16 cellular contexts compared by ENCODE assay signal in the genomic region with DNA sequence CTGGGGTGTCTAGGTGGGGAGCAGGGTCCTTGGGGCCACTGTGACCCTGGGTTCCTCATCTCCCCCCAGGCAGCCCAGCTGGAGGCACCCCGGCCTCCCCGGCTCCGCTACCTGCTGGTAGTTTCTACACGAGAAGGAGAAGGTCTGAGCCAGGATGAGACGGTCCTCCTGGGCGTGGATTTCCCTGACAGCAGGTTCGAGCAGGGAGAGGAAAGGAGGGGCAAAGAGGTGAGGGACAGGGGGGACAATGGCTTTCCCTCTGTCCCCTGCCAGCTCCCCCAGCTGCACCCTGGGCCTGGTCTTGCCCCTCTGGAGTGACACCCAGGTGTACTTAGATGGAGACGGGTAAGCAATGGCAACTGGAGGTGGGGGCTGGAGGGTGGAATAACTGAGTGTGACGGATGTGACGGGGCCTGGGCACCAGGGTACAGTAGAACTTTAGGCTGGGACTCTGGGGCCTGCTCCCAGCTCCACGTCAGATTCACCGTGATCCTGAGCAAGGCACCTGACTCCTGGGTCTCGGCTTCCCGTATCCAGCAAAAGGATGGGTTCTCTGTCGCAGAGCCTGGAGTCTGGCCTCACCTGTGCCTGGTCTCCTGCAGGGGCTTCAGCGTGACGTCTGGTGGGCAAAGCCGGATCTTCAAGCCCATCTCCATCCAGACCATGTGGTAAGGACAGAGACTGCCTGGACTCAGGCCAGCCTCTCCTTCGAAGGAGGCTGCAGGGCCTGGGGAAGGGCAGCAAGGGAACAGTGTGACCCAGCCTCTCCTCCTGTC. TPM values are rescaled to one million over a fixed set of nuclear protein-coding genes. Genes with fewer than 3 reads are reported as not detected.
DNase-seq lines count a peak whose midpoint lies in the region; ATAC-seq and TF ChIP-seq lines count a peak whose summit lies in the region.
"Had no signal": no experiment of that assay in that cellular context is flagged by ENCODE, and none has a peak within 500 bp of the region (broad histone marks: within the 10 kb centered on the region; RNA-seq: fewer than 3 reads in every experiment).

No MANE protein-coding gene starts in this region.

- H3K27me3 ChIP-seq in osteoblast (ENCODE audit: insufficient read depth, low read length) (no peaks in the 10 kb centered on the region), upper lobe of right lung (no peaks in the 10 kb centered on the region)

- H3K4me2 ChIP-seq in osteoblast (ENCODE audit: insufficient read depth, low read length), result no peak overlapping the region

- H3K27ac ChIP-seq in coronary artery (no peak overlapping the region), osteoblast (ENCODE audit: low read depth, low read length) (no peak overlapping the region), upper lobe of right lung (no peak overlapping the region)

- intact Hi-C loops in upper lobe of right lung (cut with DNase I), result no loop called here
- intact Hi-C loops in activated T-helper 2 cell treated with anti-CD3 and anti-CD28 coated beads, Interferon-gamma antibody, Interleukin-2, Interleukin-4, amounts not matched to agents 10 μg/mL and 5 μg/mL and 100 μg/mL, durations not matched to agents 14 hours and 24 hours and 36 hours (cut with micrococcal nuclease), result no loop called here

- H3K4me1 Mint-ChIP-seq in activated naive CD4-positive, alpha-beta T cell treated with anti-CD3 and anti-CD28 coated beads, Interleukin-2, amount 50 U/mL, for 24 hours, result peaks cover 12% of the 10 kb centered on the region
- peaks cover 2% of the 10 kb centered on the region for H3K4me1 Mint-ChIP-seq in activated T-helper 2 cell treated with anti-CD3 and anti-CD28 coated beads, Interferon-gamma antibody, Interleukin-2, Interleukin-4, amounts not matched to agents 10 μg/mL and 5 μg/mL and 100 μg/mL, durations not matched to agents 14 hours and 24 hours and 36 hours (ENCODE audit: low read depth)

- DNase-seq in activated naive CD4-positive, alpha-beta T cell treated with Interleukin-2 at 50 U/mL for 16 hours, result no peak
- DNase-seq in coronary artery (ENCODE audit: low spot score), result peak; percentile 71
- DNase-seq in osteoblast (ENCODE audit: insufficient read length, low spot score, missing footprints), result peak; percentile 36
- DNase-seq in upper lobe of right lung, result peak; percentile 60
- no peak for DNase-seq in hepatic stellate cell (ENCODE audit: low spot score)
- DNase-seq in activated T-helper 2 cell treated with anti-CD3 and anti-CD28 coated beads, Interferon-gamma antibody, Interleukin-2, Interleukin-4, amounts not matched to agents 10 μg/mL and 5 μg/mL and 100 μg/mL, durations not matched to agents 14 hours and 24 hours and 36 hours (ENCODE audit: low spot score), result no peak
- no peak for DNase-seq in putamen (ENCODE audit: low spot score)
- DNase-seq: ACHN; CD4-positive, alpha-beta T cell; DMS79; NCI-H1417; NCI-H1930; NCI-H2171 treated with DMSO at 0.1 percent for 48 hours; NCI-H82 had no signal

- H3K36me3 Mint-ChIP-seq in activated naive CD4-positive, alpha-beta T cell treated with anti-CD3 and anti-CD28 coated beads, Interleukin-2, amount 50 U/mL, for 24 hours, result no peaks in the 10 kb centered on the region
- peaks cover 12% of the 10 kb centered on the region for H3K36me3 Mint-ChIP-seq in activated T-helper 2 cell treated with anti-CD3 and anti-CD28 coated beads, Interferon-gamma antibody, Interleukin-2, Interleukin-4, amounts not matched to agents 10 μg/mL and 5 μg/mL and 100 μg/mL, durations not matched to agents 14 hours and 24 hours and 36 hours (ENCODE audit: low read depth)

- H3K4me1 ChIP-seq in osteoblast (ENCODE audit: insufficient read depth, low read length), result peaks cover 16% of the 10 kb centered on the region
- peaks cover 18% of the 10 kb centered on the region for H3K4me1 ChIP-seq in upper lobe of right lung

- H3K27ac Mint-ChIP-seq in activated naive CD4-positive, alpha-beta T cell treated with anti-CD3 and anti-CD28 coated beads, Interleukin-2, amount 50 U/mL, for 24 hours, result peak overlapping the region; percentile 12
- H3K27ac Mint-ChIP-seq in activated T-helper 2 cell treated with anti-CD3 and anti-CD28 coated beads, Interferon-gamma antibody, Interleukin-2, Interleukin-4, amounts not matched to agents 10 μg/mL and 5 μg/mL and 100 μg/mL, durations not matched to agents 14 hours and 24 hours and 36 hours, result no peak overlapping the region
- H3K27ac Mint-ChIP-seq: CD4-positive, alpha-beta T cell had no signal

- H3K27me3 Mint-ChIP-seq in activated naive CD4-positive, alpha-beta T cell treated with anti-CD3 and anti-CD28 coated beads, Interleukin-2, amount 50 U/mL, for 24 hours, result no peaks in the 10 kb centered on the region
- no peaks in the 10 kb centered on the region for H3K27me3 Mint-ChIP-seq in activated T-helper 2 cell treated with anti-CD3 and anti-CD28 coated beads, Interferon-gamma antibody, Interleukin-2, Interleukin-4, amounts not matched to agents 10 μg/mL and 5 μg/mL and 100 μg/mL, durations not matched to agents 14 hours and 24 hours and 36 hours (ENCODE audit: low read depth)
- H3K27me3 Mint-ChIP-seq: CD4-positive, alpha-beta T cell had no signal

- no peaks in the 10 kb centered on the region for H3K9me3 Mint-ChIP-seq in activated naive CD4-positive, alpha-beta T cell treated with anti-CD3 and anti-CD28 coated beads, Interleukin-2, amount 50 U/mL, for 24 hours
- H3K9me3 Mint-ChIP-seq in activated T-helper 2 cell treated with anti-CD3 and anti-CD28 coated beads, Interferon-gamma antibody, Interleukin-2, Interleukin-4, amounts not matched to agents 10 μg/mL and 5 μg/mL and 100 μg/mL, durations not matched to agents 14 hours and 24 hours and 36 hours, result no peaks in the 10 kb centered on the region
- H3K9me3 Mint-ChIP-seq: CD4-positive, alpha-beta T cell had no signal

- H3K9me3 ChIP-seq in osteoblast (ENCODE audit: low read depth, low read length) (no peaks in the 10 kb centered on the region), upper lobe of right lung (no peaks in the 10 kb centered on the region)

- no peak overlapping the region for H3K4me3 Mint-ChIP-seq in activated naive CD4-positive, alpha-beta T cell treated with anti-CD3 and anti-CD28 coated beads, Interleukin-2, amount 50 U/mL, for 24 hours
- H3K4me3 Mint-ChIP-seq in activated T-helper 2 cell treated with anti-CD3 and anti-CD28 coated beads, Interferon-gamma antibody, Interleukin-2, Interleukin-4, amounts not matched to agents 10 μg/mL and 5 μg/mL and 100 μg/mL, durations not matched to agents 14 hours and 24 hours and 36 hours (ENCODE audit: low read depth), result no peak overlapping the region
- H3K4me3 Mint-ChIP-seq: CD4-positive, alpha-beta T cell had no signal

- H3K4me3 ChIP-seq in coronary artery (no peak overlapping the region), osteoblast (ENCODE audit: insufficient read depth, low read length) (no peak overlapping the region), upper lobe of right lung (no peak overlapping the region)
- H3K4me3 ChIP-seq: GM12878 had no signal

- H4K20me1 ChIP-seq in osteoblast (ENCODE audit: insufficient read depth, low read length), result peaks cover under 1% of the 10 kb centered on the region

- ATAC-seq in upper lobe of right lung, result no peak
- ATAC-seq: GM12878 had no signal

- TF ChIP-seq CTCF in coronary artery (IDR thresholded peaks at IDR 0.05), result no peak
- TF ChIP-seq CTCF in osteoblast (IDR thresholded peaks at IDR 0.05; ENCODE audit: extremely low read depth, low read depth, low read length), result no peak
- no peak for TF ChIP-seq CTCF in upper lobe of right lung (IDR thresholded peaks at IDR 0.05)

- H2AFZ ChIP-seq in osteoblast (ENCODE audit: low read length), result no peak overlapping the region

- H3K36me3 ChIP-seq in osteoblast (ENCODE audit: insufficient read depth, low read length) (peaks cover 11% of the 10 kb centered on the region), upper lobe of right lung (peaks cover 30% of the 10 kb centered on the region)

- H3K79me2 ChIP-seq in osteoblast (ENCODE audit: insufficient read depth, low read length), result no peaks in the 10 kb centered on the region

RNA-seq across cellular contexts. Expression of gene SSH3, which starts 3.6 kb away (rescaled TPM):
- total RNA-seq in osteoblast, result 13.3 and 25.0 TPM in 2 replicates
- 36.4 TPM for total RNA-seq in upper lobe of right lung
- total RNA-seq in activated T-helper 2 cell treated with anti-CD3 and anti-CD28 coated beads, Interferon-gamma antibody, Interleukin-2, Interleukin-4, amounts not matched to agents 10 μg/mL and 5 μg/mL and 100 μg/mL, durations not matched to agents 14 hours and 24 hours and 36 hours, result 12.1 and 16.2 TPM in 2 replicates

RNA-seq across cellular contexts. Expression of gene ANKRD13D, which starts 17.9 kb away (rescaled TPM):
- total RNA-seq in osteoblast, result 33.0 and 34.4 TPM in 2 replicates
- total RNA-seq in upper lobe of right lung, result 59.4 TPM
- 119 and 135 TPM in 2 replicates for total RNA-seq in activated T-helper 2 cell treated with anti-CD3 and anti-CD28 coated beads, Interferon-gamma antibody, Interleukin-2, Interleukin-4, amounts not matched to agents 10 μg/mL and 5 μg/mL and 100 μg/mL, durations not matched to agents 14 hours and 24 hours and 36 hours

RNA-seq across cellular contexts. Expression of gene GRK2, which starts 40.7 kb away (rescaled TPM):
- 21.4 and 23.6 TPM in 2 replicates for total RNA-seq in osteoblast
- 98.4 TPM for total RNA-seq in upper lobe of right lung
- total RNA-seq in activated T-helper 2 cell treated with anti-CD3 and anti-CD28 coated beads, Interferon-gamma antibody, Interleukin-2, Interleukin-4, amounts not matched to agents 10 μg/mL and 5 μg/mL and 100 μg/mL, durations not matched to agents 14 hours and 24 hours and 36 hours, result 282 and 287 TPM in 2 replicates

RNA-seq across cellular contexts. Expression of gene POLD4, which starts 46.4 kb away (rescaled TPM):
- 43.3 and 59.4 TPM in 2 replicates for total RNA-seq in osteoblast
- 69.3 TPM for total RNA-seq in upper lobe of right lung
- total RNA-seq in activated T-helper 2 cell treated with anti-CD3 and anti-CD28 coated beads, Interferon-gamma antibody, Interleukin-2, Interleukin-4, amounts not matched to agents 10 μg/mL and 5 μg/mL and 100 μg/mL, durations not matched to agents 14 hours and 24 hours and 36 hours, result 41.1 and 50.1 TPM in 2 replicates

Comparison
In these comparisons a context has a peak if more than half of its experiments do, and no peak if none do; other contexts are left out.
1. DNase-seq: peak in coronary artery (single experiment), osteoblast (single experiment) and upper lobe of right lung (single experiment); none in activated naive CD4-positive, alpha-beta T cell treated with Interleukin-2 at 50 U/mL for 16 hours (single experiment), hepatic stellate cell (single experiment), activated T-helper 2 cell treated with anti-CD3 and anti-CD28 coated beads, Interferon-gamma antibody, Interleukin-2, Interleukin-4, amounts not matched to agents 10 μg/mL and 5 μg/mL and 100 μg/mL, durations not matched to agents 14 hours and 24 hours and 36 hours (single experiment) and putamen (single experiment).